Comparison of ENCODE assay signal across 1 cellular context in genomic region chr10:111595173-111595572, GRCh38.
TF ChIP-seq lines count a peak whose summit lies in the region.

No MANE protein-coding gene starts in this region.

TF ChIP-seq in H1, 55 proteins besides CTCF, POLR2A, EP300 and RAD21 (continued from another document):
- TF ChIP-seq KDM5A (IDR thresholded peaks at IDR 0.05; ENCODE audit: low read length): no peak
- TF ChIP-seq NRF1 (IDR thresholded peaks at IDR 0.05; ENCODE audit: low read depth, low read length): no peak
- no peak for TF ChIP-seq TCF12 (IDR thresholded peaks at IDR 0.05; ENCODE audit: low read depth, low read length)
